Comparison of ENCODE assay signal across 1 cellular context in genomic region chr6:73207221-73207837, GRCh38.
TF ChIP-seq lines count a peak whose summit lies in the region.

No MANE protein-coding gene starts in this region.

TF ChIP-seq in HepG2, 621 proteins besides CTCF, POLR2A, EP300 and RAD21 (continued from another document):
- TF ChIP-seq PATZ1 (CRISPR knock-in tag; IDR thresholded peaks at IDR 0.05): no peak
- TF ChIP-seq ZMYM3 (CRISPR knock-in tag; IDR thresholded peaks at IDR 0.05): no peak
- no peak for TF ChIP-seq ZNF652 (CRISPR knock-in tag; IDR thresholded peaks at IDR 0.05; ENCODE audit: borderline replicate concordance, low read depth)
- no peak for TF ChIP-seq CREB1 (IDR thresholded peaks at IDR 0.05)
- no peak for TF ChIP-seq CREB1 (CRISPR knock-in tag; IDR thresholded peaks at IDR 0.05)
- TF ChIP-seq TSC22D2 (CRISPR knock-in tag; IDR thresholded peaks at IDR 0.05; ENCODE audit: borderline replicate concordance): no peak
- no peak for TF ChIP-seq RAD51 (IDR thresholded peaks at IDR 0.05; ENCODE audit: borderline replicate concordance)
- TF ChIP-seq ZNF451 (CRISPR knock-in tag; IDR thresholded peaks at IDR 0.05): no peak
TF ChIP-seq in HepG2: peak in this region for 1.
